9 cellular contexts compared by ENCODE assay signal in genomic region chr3:51968175-51968681, GRCh38. TPM values are rescaled to one million over a fixed set of nuclear protein-coding genes. Genes with fewer than 3 reads are reported as not detected.
DNase-seq lines count a peak whose midpoint lies in the region; ATAC-seq and TF ChIP-seq lines count a peak whose summit lies in the region.
"Had no signal": no experiment of that assay in that cellular context is flagged by ENCODE, and none has a peak within 500 bp of the region (broad histone marks: within the 10 kb centered on the region; RNA-seq: fewer than 3 reads in every experiment).

No MANE protein-coding gene starts in this region.

- H3K4me3 ChIP-seq in colonic mucosa (peak overlapping the region; percentile 60), mucosa of rectum (ENCODE audit: low read length in 2 of 2) (peak overlapping the region; percentile 55 to 59)

- no peaks in the 10 kb centered on the region for H3K36me3 ChIP-seq in colonic mucosa
- peaks cover 0 to 4% of the 10 kb centered on the region in 2 donors for H3K36me3 ChIP-seq in mucosa of rectum (ENCODE audit: control insufficient read depth in 2 of 2, insufficient read depth in 2 of 2, low read length in 2 of 2)

- H3K9ac ChIP-seq in colonic mucosa (ENCODE audit: low read depth in 2 of 2, low read length in 2 of 2), result peak overlapping the region; percentile 81 to 89
- H3K9ac ChIP-seq in mucosa of rectum (ENCODE audit: low read depth in 1 of 2, low read length in 2 of 2), result peak overlapping the region; percentile 35 to 71

- H3K4me1 ChIP-seq in colonic mucosa (no peaks in the 10 kb centered on the region), mucosa of rectum (ENCODE audit: control insufficient read depth in 2 of 2, insufficient read depth in 2 of 2, low read length in 2 of 2) (peaks cover 7 to 13% of the 10 kb centered on the region in 2 donors)

- no peaks in the 10 kb centered on the region for H3K27me3 ChIP-seq in colonic mucosa
- no peaks in the 10 kb centered on the region for H3K27me3 ChIP-seq in mucosa of rectum (ENCODE audit: control insufficient read depth in 2 of 2, insufficient read depth in 2 of 2, low read length in 2 of 2)

- H3K9me3 ChIP-seq in colonic mucosa (no peaks in the 10 kb centered on the region), mucosa of rectum (ENCODE audit: control insufficient read depth in 2 of 2, low read length in 2 of 2) (no peaks in the 10 kb centered on the region)

- H3K27ac ChIP-seq in colonic mucosa, result peak overlapping the region; percentile 80
- peak overlapping the region; percentile 64 to 77 for H3K27ac ChIP-seq in mucosa of rectum (ENCODE audit: low read depth in 2 of 2, low read length in 2 of 2)

- intact Hi-C loops in colonic mucosa (cut with DNase I), result no loop called here

- TF ChIP-seq CTCF in colonic mucosa (IDR thresholded peaks at IDR 0.05), result no peak

- DNase-seq in EH (ENCODE audit: low read depth), result peak; percentile 21
- DNase-seq in NCI-H2227 treated with DMSO at 0.1 percent for 48 hours (lab: John Stamatoyannopoulos, UW), result peak; percentile 35
- no peak for DNase-seq in colonic mucosa
- DNase-seq in activated gamma-delta T cell treated with Interleukin-2 at 50 U/mL for 16 hours, result no peak
- no peak for DNase-seq in kidney tubule cell (ENCODE audit: low spot score)
- DNase-seq in activated effector memory CD4-positive, alpha-beta T cell treated with Interleukin-2 at 50 U/mL for 16 hours, result no peak

- no peak for ATAC-seq in GM18861 (IDR thresholded peaks at IDR 0.05; ENCODE audit: unreplicated experiment)

RNA-seq across cellular contexts. Expression of gene PCBP4, which starts 1.0 kb away (rescaled TPM):
- 10 to 100 TPM; 19.6 to 22.4 TPM for total RNA-seq in colonic mucosa

RNA-seq across cellular contexts. Expression of gene ABHD14B, which starts 5.6 kb away (rescaled TPM):
- 10 to 100 TPM; 64.9 to 72.2 TPM for total RNA-seq in colonic mucosa

RNA-seq across cellular contexts. Expression of gene ABHD14A, which starts 6.6 kb away (rescaled TPM):
- 1 to 10 TPM; 7.4 to 9.6 TPM for total RNA-seq in colonic mucosa

RNA-seq across cellular contexts. Expression of gene GPR62, which starts 13.0 kb away (rescaled TPM):
- not detected for total RNA-seq in colonic mucosa
- total RNA-seq: SK-MEL-5 had no signal

RNA-seq across cellular contexts. Expression of gene ACY1, which starts 15.1 kb away (rescaled TPM):
- total RNA-seq in colonic mucosa, result 100 to 1,000 TPM; 137 to 153 TPM

Comparison
In these comparisons a context has a peak if more than half of its experiments do, and no peak if none do; other contexts are left out.
1. DNase-seq: peak in EH (single experiment) and NCI-H2227 treated with DMSO at 0.1 percent for 48 hours (single experiment); none in colonic mucosa (single experiment), activated gamma-delta T cell treated with Interleukin-2 at 50 U/mL for 16 hours (single experiment), kidney tubule cell (single experiment) and activated effector memory CD4-positive, alpha-beta T cell treated with Interleukin-2 at 50 U/mL for 16 hours (single experiment).